In the genomic region with DNA sequence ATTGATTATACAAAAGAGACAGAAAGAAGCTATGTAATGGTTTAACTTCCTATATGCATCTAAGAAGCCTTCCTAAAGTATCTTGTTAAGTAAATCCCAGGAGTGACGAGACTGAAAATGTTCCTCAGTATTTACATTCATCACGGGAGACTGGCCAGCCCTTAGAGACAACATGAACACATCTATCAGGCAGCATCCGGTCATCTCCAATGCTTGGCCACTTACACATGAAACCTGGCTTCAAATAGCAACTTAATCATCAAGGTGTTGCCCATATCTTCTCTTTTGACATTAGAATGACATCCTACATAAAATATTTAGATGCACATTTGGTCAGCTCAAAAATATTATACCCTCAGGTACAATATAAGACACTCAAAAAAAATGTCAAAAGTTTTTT, we compare ENCODE assay signal across 28 cellular contexts.
"Had no signal": no experiment of that assay in that cellular context is flagged by ENCODE, and none has a peak within 500 bp of the region (broad histone marks: within the 10 kb centered on the region; RNA-seq: fewer than 3 reads in every experiment).

No MANE protein-coding gene starts in this region.

- DNase-seq: activated B cell treated with CpG ODN at 0.5 μM for 24 hours; activated CD4-positive, alpha-beta T cell treated with anti-CD3 and anti-CD28 coated beads for 1 hour; activated CD4-positive, alpha-beta T cell treated with anti-CD3 and anti-CD28 coated beads, Interleukin-2, amount 10 ng/mL, durations not matched to agents 24 days and 14 days; activated CD4-positive, alpha-beta T cell treated with anti-CD3 and anti-CD28 coated beads, Interleukin-2, amount 50 U/mL, for 48 hours; activated CD8-positive, alpha-beta memory T cell treated with anti-CD3 and anti-CD28 coated beads, Interleukin-2, amount 10 ng/mL, durations not matched to agents 7 days and 5 days; activated gamma-delta T cell; activated naive CD4-positive, alpha-beta T cell treated with anti-CD3 and anti-CD28 coated beads for 36 hours; activated T-cell treated with anti-CD3 and anti-CD28 coated beads, Interleukin-2, amount 50 U/mL, for 4 hours; amygdala; brain microvascular endothelial cell; Karpas-422; NCI-H1092; NCI-H1417 treated with DMSO at 0.1 percent for 48 hours; NCI-H1694 treated with DMSO at 0.1 percent for 48 hours; NCI-H2029 treated with DMSO at 0.1 percent for 48 hours; NCI-H345; NCI-H510A; NCI-H526 treated with DMSO at 0.1 percent for 48 hours; Right ventricle myocardium superior; RPMI8226; SJCRH30; SW 1271 had no signal

- FAIRE-seq: K562 had no signal

- H3K9me3 Mint-ChIP-seq: activated B cell treated with CpG ODN at 0.5 μM for 24 hours; activated CD4-positive, alpha-beta T cell treated with anti-CD3 and anti-CD28 coated beads, Interleukin-2, amount 10 ng/mL, durations not matched to agents 24 days and 14 days; activated naive CD4-positive, alpha-beta T cell treated with anti-CD3 and anti-CD28 coated beads for 36 hours; activated T-cell treated with anti-CD3 and anti-CD28 coated beads, Interleukin-2, amount 50 U/mL, for 4 hours; activated T-helper 17 cell treated with anti-CD3 and anti-CD28 coated beads, Interleukin-2, amount 50 U/mL, for 72 hours had no signal

- H3K4me3 ChIP-seq: cardiac muscle cell, K562, SJCRH30 had no signal

- H3K27ac ChIP-seq: brain microvascular endothelial cell, cardiac muscle cell, SJCRH30 had no signal

- H3K27me3 Mint-ChIP-seq: activated B cell treated with CpG ODN at 0.5 μM for 24 hours; activated CD8-positive, alpha-beta memory T cell treated with anti-CD3 and anti-CD28 coated beads, Interleukin-2, amount 10 ng/mL, durations not matched to agents 7 days and 5 days; activated T-helper 17 cell treated with anti-CD3 and anti-CD28 coated beads, Interleukin-2, amount 50 U/mL, for 72 hours had no signal

- H3K4me1 ChIP-seq: SJCRH30 had no signal

- ATAC-seq: activated CD8-positive, alpha-beta memory T cell treated with anti-CD3 and anti-CD28 coated beads, Interleukin-2, amount 10 ng/mL, durations not matched to agents 7 days and 5 days; activated T-cell treated with anti-CD3 and anti-CD28 coated beads, Interleukin-2, amount 50 U/mL, for 4 hours; activated T-helper 17 cell treated with anti-CD3 and anti-CD28 coated beads, Interleukin-2, amount 50 U/mL, for 72 hours; K562; Panc1; SK-N-SH treated with all-trans-retinoic acid at 6 μM for 48 hours had no signal

- H3K27me3 ChIP-seq: brain microvascular endothelial cell, cardiac muscle cell, SJCRH30 had no signal

- H3K4me3 Mint-ChIP-seq: activated B cell treated with CpG ODN at 0.5 μM for 24 hours; activated CD4-positive, alpha-beta T cell treated with anti-CD3 and anti-CD28 coated beads, Interleukin-2, amount 10 ng/mL, durations not matched to agents 24 days and 14 days; activated CD8-positive, alpha-beta memory T cell treated with anti-CD3 and anti-CD28 coated beads, Interleukin-2, amount 10 ng/mL, durations not matched to agents 7 days and 5 days; activated naive CD4-positive, alpha-beta T cell treated with anti-CD3 and anti-CD28 coated beads for 36 hours; activated naive CD8-positive, alpha-beta T cell; activated T-cell treated with anti-CD3 and anti-CD28 coated beads, Interleukin-2, amount 50 U/mL, for 4 hours; activated T-helper 17 cell treated with anti-CD3 and anti-CD28 coated beads, Interleukin-2, amount 50 U/mL, for 72 hours had no signal

- H3K36me3 ChIP-seq: SJCRH30 had no signal

- H3K27ac Mint-ChIP-seq: activated B cell treated with CpG ODN at 0.5 μM for 24 hours; activated CD4-positive, alpha-beta T cell treated with anti-CD3 and anti-CD28 coated beads, Interleukin-2, amount 10 ng/mL, durations not matched to agents 24 days and 14 days; activated CD8-positive, alpha-beta memory T cell treated with anti-CD3 and anti-CD28 coated beads, Interleukin-2, amount 10 ng/mL, durations not matched to agents 7 days and 5 days; activated naive CD4-positive, alpha-beta T cell treated with anti-CD3 and anti-CD28 coated beads for 36 hours; activated naive CD8-positive, alpha-beta T cell; activated T-helper 17 cell treated with anti-CD3 and anti-CD28 coated beads, Interleukin-2, amount 50 U/mL, for 72 hours had no signal

- H3K9me3 ChIP-seq: SJCRH30 had no signal
